Comparison of ENCODE assay signal across 8 cellular contexts in genomic region chr19:1885398-1886119, GRCh38. TPM values are rescaled to one million over a fixed set of nuclear protein-coding genes. Genes with fewer than 3 reads are reported as not detected.
DNase-seq lines count a peak whose midpoint lies in the region; ATAC-seq, FAIRE-seq and TF ChIP-seq lines count a peak whose summit lies in the region.
"Not testable (repeated sequence)": the region's sequence is repeated elsewhere in the genome, so short reads cannot be mapped to it uniquely, and the experiment has no call there.

Gene ABHD17A, minus strand, starts transcription at chr19:1885496. Its CDS starts 3,930 bp downstream, at chr19:1881566.

- peak within 1 kb of the TSS; percentile 86 for H3K4me3 ChIP-seq in GM08714 (ENCODE audit: low read length)
- H3K4me3 ChIP-seq in cardiac muscle cell: peak within 1 kb of the TSS; percentile 97
- peak within 1 kb of the TSS; percentile 68 to 90 (median 74) for H3K4me3 ChIP-seq in pancreas
- H3K4me3 ChIP-seq in thoracic aorta: peak within 1 kb of the TSS; percentile 95

- H3K36me3 ChIP-seq in cardiac muscle cell, pancreas, thoracic aorta: not testable (repeated sequence)

- H3K27ac ChIP-seq in cardiac muscle cell: peak within 1 kb of the TSS; percentile 69
- peak within 1 kb of the TSS; percentile 48 to 68 (median 54) for H3K27ac ChIP-seq in pancreas
- H3K27ac ChIP-seq in thoracic aorta: peak within 1 kb of the TSS; percentile 56 to 70

- TF ChIP-seq CTCF in cardiac muscle cell (IDR thresholded peaks at IDR 0.05; ENCODE audit: low read depth, low read length); pancreas (IDR thresholded peaks at IDR 0.05); thoracic aorta (IDR thresholded peaks at IDR 0.05): not testable (repeated sequence)

- H3K27me3 ChIP-seq in cardiac muscle cell; pancreas; thoracic aorta (replicated peaks; ENCODE audit: insufficient read depth): not testable (repeated sequence)

- ATAC-seq in HG02798 (IDR thresholded peaks at IDR 0.05; ENCODE audit: poor library complexity, unreplicated experiment) (peak; percentile 91), pancreas (peak; percentile 97 to 98 (median 97)), thoracic aorta (ENCODE audit: insufficient number of reproducible peaks, low FRiP score, low read depth) (peak; percentile 65)

- H3K4me1 ChIP-seq in cardiac muscle cell (ENCODE audit: low read depth) (peaks cover 28% of the 10 kb centered on the region), pancreas (peaks cover 0 to 13% (median 10%) of the 10 kb centered on the region in 3 donors), thoracic aorta (ENCODE audit: control insufficient read depth in 1 of 2, low read depth in 2 of 2) (peaks cover 17 to 41% of the 10 kb centered on the region in 2 donors)

- FAIRE-seq in pancreas (lab: Jason Lieb, UNC): peak; percentile 86

- DNase-seq in NCI-H187 treated with DMSO at 0.1 percent for 48 hours (lab: John Stamatoyannopoulos, UW) (peak; percentile 33), T-helper 2 cell (peak; percentile 88 to 96 (median 92)), amniotic epithelial cell (ENCODE audit: low read depth) (peak; percentile 85), cardiac muscle cell (ENCODE audit: low read depth in 1 of 2, low spot score in 1 of 2) (peak; percentile 95 to 96), pancreas (peak; percentile 90 to 97 (median 95)), thoracic aorta (ENCODE audit: low spot score) (peak; percentile 72)

- 19 to 26% methylated on average over 36 to 46 of the region's 46 CpGs for WGBS in pancreas, 2 donors

- not testable (repeated sequence) for H3K9me3 ChIP-seq in cardiac muscle cell (ENCODE audit: low read depth); pancreas; thoracic aorta

- intact Hi-C loops in pancreas (cut with DNase I): not testable (repeated sequence)

RNA-seq across cellular contexts. Expression of gene ABHD17A, which starts in this region (rescaled TPM):
- 198 and 203 TPM in 2 replicates for total RNA-seq in cardiac muscle cell
- polyA plus RNA-seq in cardiac muscle cell: 145 and 159 TPM in 2 replicates
- total RNA-seq in pancreas: 10 to 100 TPM; 21.1 to 30.8 (median 24.4) TPM
- polyA plus RNA-seq in pancreas: 10 to 100 TPM; 62.4 to 71.0 TPM
- 100 to 1,000 TPM in 1 of 2 donors, 10 to 100 TPM in 1; 96.8 to 143 TPM for total RNA-seq in thoracic aorta

Comparison
In these comparisons a context has a peak if more than half of its experiments do, and no peak if none do; other contexts are left out.
1. Peak in every context shown above with its lines: DNase-seq, ATAC-seq, H3K4me3 ChIP-seq and H3K27ac ChIP-seq.
2. DNase-seq: peak in every context shown above with its lines; median percentile 96 in cardiac muscle cell; 95 in pancreas; 92 in T-helper 2 cell; 85 in amniotic epithelial cell; 72 in thoracic aorta; 33 in NCI-H187 treated with DMSO at 0.1 percent for 48 hours.